ENCODE assay signal across 17 cellular contexts in genomic region chr3:115927210-115927609, GRCh38.
"Had no signal": no experiment of that assay in that cellular context is flagged by ENCODE, and none has a peak within 500 bp of the region (broad histone marks: within the 10 kb centered on the region; RNA-seq: fewer than 3 reads in every experiment).

No MANE protein-coding gene starts in this region.

- H3K27ac ChIP-seq: brain microvascular endothelial cell, pancreas, stomach, thyroid gland, vagina had no signal

- H3K4me3 ChIP-seq: pancreas, stomach, thyroid gland, vagina had no signal

- H3K36me3 ChIP-seq: brain microvascular endothelial cell, pancreas, stomach, thyroid gland, vagina had no signal

- H3K4me1 ChIP-seq: pancreas, stomach, thyroid gland, vagina had no signal

- DNase-seq: activated CD4-positive, alpha-beta memory T cell treated with anti-CD3 and anti-CD28 coated beads, Interleukin-2, amount 10 ng/mL, durations not matched to agents 7 days and 5 days; activated CD4-positive, alpha-beta T cell treated with anti-CD3 and anti-CD28 coated beads for 36 hours; activated gamma-delta T cell treated with Interleukin-2 at 50 U/mL for 16 hours; activated naive CD8-positive, alpha-beta T cell treated with anti-CD3 and anti-CD28 coated beads for 36 hours; activated T-cell treated with anti-CD3 and anti-CD28 coated beads, Interleukin-2, amount 50 U/mL, for 48 hours; brain microvascular endothelial cell; dermis blood vessel endothelial cell; endodermal cell; erythroblast; head of caudate nucleus; pancreas; small intestine; stomach; T1000; thyroid gland had no signal

- ATAC-seq: activated CD4-positive, alpha-beta T cell treated with anti-CD3 and anti-CD28 coated beads for 36 hours; left lobe of liver; pancreas had no signal

- H3K9me3 ChIP-seq: thyroid gland, vagina had no signal
